Comparison of ENCODE assay signal across 8 cellular contexts in genomic region chr7:33716581-33717477, GRCh38.
A peak's percentile ranks its signal among the peaks of the same experiment; 100 is the strongest.
DNase-seq lines count a peak whose midpoint lies in the region; ATAC-seq and TF ChIP-seq lines count a peak whose summit lies in the region.

No MANE protein-coding gene starts in this region.

- no peaks in the 10 kb centered on the region for H3K9me2 ChIP-seq in DOHH2 (replicated peaks; ENCODE audit: control insufficient read depth, low read length)

- H3K27me3 ChIP-seq in DOHH2 (ENCODE audit: control insufficient read depth, low read length) (peaks cover 2% of the 10 kb centered on the region), KMS-11 (ENCODE audit: insufficient read depth, low read depth) (no peaks in the 10 kb centered on the region), liver (ENCODE audit: control insufficient read depth in 4 of 4, insufficient read depth in 4 of 4, low read length in 3 of 4) (no peaks in the 10 kb centered on the region)

- H4K20me1 ChIP-seq in DOHH2 (ENCODE audit: control insufficient read depth, insufficient read depth, low read depth, low read length) (no peaks in the 10 kb centered on the region), KMS-11 (ENCODE audit: insufficient read depth) (no peaks in the 10 kb centered on the region)

- TF ChIP-seq RAD21 in liver (IDR thresholded peaks at IDR 0.05): peak; percentile 74 to 79

- no peaks in the 10 kb centered on the region for H3K79me2 ChIP-seq in DOHH2 (ENCODE audit: control insufficient read depth, low read length)
- no peaks in the 10 kb centered on the region for H3K79me2 ChIP-seq in KMS-11 (ENCODE audit: insufficient read depth, low read depth)

- ATAC-seq in GM19351 (IDR thresholded peaks at IDR 0.05; ENCODE audit: unreplicated experiment) (no peak), GM19395 (IDR thresholded peaks at IDR 0.05; ENCODE audit: unreplicated experiment) (no peak), GM21786 (IDR thresholded peaks at IDR 0.05; ENCODE audit: unreplicated experiment) (no peak)

- 0 out of 2 replicates have a peak, but pooled peaks cover 2% of the 10 kb centered on the region for H3F3A ChIP-seq in DOHH2 (ENCODE audit: control insufficient read depth, insufficient read depth)

- DNase-seq in astrocyte of the hippocampus (ENCODE audit: low read depth, low spot score) (peak; percentile 75), COR-L47 (lab: John Stamatoyannopoulos, UW) (no peak)

- H3K36me3 ChIP-seq in DOHH2 (ENCODE audit: control insufficient read depth, low read length) (no peaks in the 10 kb centered on the region), KMS-11 (ENCODE audit: insufficient read depth) (no peaks in the 10 kb centered on the region), liver (ENCODE audit: control insufficient read depth in 4 of 4, insufficient read depth in 3 of 4, low read depth in 1 of 4, low read length in 3 of 4) (no peaks in the 10 kb centered on the region)

- H3K9me3 ChIP-seq in DOHH2 (ENCODE audit: control insufficient read depth, insufficient read depth, low read length) (no peaks in the 10 kb centered on the region), liver (ENCODE audit: control insufficient read depth in 4 of 4, low read length in 3 of 4) (no peaks in the 10 kb centered on the region)

- TF ChIP-seq CTCF in DOHH2 (IDR thresholded peaks at IDR 0.05; ENCODE audit: low read depth, low read length, poor library complexity, severe bottlenecking) (peak; percentile 82), KMS-11 (conservative IDR thresholded peaks at IDR 0.05; ENCODE audit: low read depth, low read length) (peak; percentile 85), liver (IDR thresholded peaks at IDR 0.05; ENCODE audit: low read depth, low read length, missing input control) (peak; percentile 59)

- no peak overlapping the region for H3K9ac ChIP-seq in KMS-11
- no peak overlapping the region for H3K9ac ChIP-seq in liver (ENCODE audit: low read depth in 1 of 2, low read length in 2 of 2)

- 42% methylated on average over 2 of the region's 2 CpGs for WGBS in liver

- H3K4me3 ChIP-seq in DOHH2 (ENCODE audit: low read length): no peak overlapping the region
- H3K4me3 ChIP-seq in KMS-11 (IDR thresholded peaks at IDR 0.05; ENCODE audit: insufficient read depth, low read depth, low read length): no peak overlapping the region
- no peak overlapping the region for H3K4me3 ChIP-seq in liver (ENCODE audit: low read depth in 1 of 3, low read length in 3 of 3)

- H3K4me2 ChIP-seq in DOHH2 (ENCODE audit: low read length) (no peak overlapping the region), KMS-11 (no peak overlapping the region)

- H2AFZ ChIP-seq in KMS-11 (ENCODE audit: low read depth): no peak overlapping the region

- H3K27ac ChIP-seq in DOHH2 (ENCODE audit: low read depth, low read length) (no peak overlapping the region), KMS-11 (no peak overlapping the region), liver (ENCODE audit: low read depth in 1 of 2, low read length in 2 of 2) (no peak overlapping the region)

- H3K4me1 ChIP-seq in DOHH2 (ENCODE audit: control insufficient read depth, low read length) (no peaks in the 10 kb centered on the region), KMS-11 (ENCODE audit: low read depth, poor library complexity, severe bottlenecking) (no peaks in the 10 kb centered on the region), liver (ENCODE audit: control insufficient read depth in 4 of 4, insufficient read depth in 4 of 4, low read length in 3 of 4) (peaks cover 0 to 4% (median 0%) of the 10 kb centered on the region in 4 donors)

TF ChIP-seq in liver, 16 proteins besides CTCF, POLR2A, EP300 and RAD21:
- TF ChIP-seq YY1 (IDR thresholded peaks at IDR 0.05) (no peak), SP1 (IDR thresholded peaks at IDR 0.05) (no peak), MAX (IDR thresholded peaks at IDR 0.05) (no peak), NR2F2 (IDR thresholded peaks at IDR 0.05) (peak; percentile 23)
